Comparison of ENCODE assay signal across 8 cellular contexts in the genomic region with DNA sequence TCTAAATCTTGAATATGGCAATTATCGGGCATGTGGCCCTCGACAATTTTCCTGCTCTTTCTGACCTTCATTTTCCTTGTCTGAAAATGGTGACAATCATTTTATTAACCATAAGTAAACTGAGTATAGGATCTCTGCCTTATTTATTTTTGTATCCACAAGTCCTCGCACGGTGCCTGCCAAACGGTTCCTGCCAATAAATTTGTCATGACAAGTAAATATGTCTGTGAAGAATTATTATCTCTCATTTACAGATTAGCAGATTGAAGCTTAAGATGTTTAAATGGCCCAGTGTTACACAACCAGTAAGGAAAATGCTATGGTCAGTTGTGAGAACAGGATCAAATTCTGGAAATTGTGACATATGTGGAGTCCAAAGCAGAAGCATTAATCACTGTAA.
"Had no signal": no experiment of that assay in that cellular context is flagged by ENCODE, and none has a peak within 500 bp of the region (broad histone marks: within the 10 kb centered on the region; RNA-seq: fewer than 3 reads in every experiment).

No MANE protein-coding gene starts in this region.

- H3K4me3 ChIP-seq: GM23338 had no signal

- H3K4me2 ChIP-seq: GM23338 had no signal

- FAIRE-seq: H1, H54, HepG2 had no signal

- ATAC-seq: GM23338, HepG2 had no signal

- H3K27ac ChIP-seq: HL-60 had no signal

- DNase-seq: H9, HCEC 1CT, HFFc6 had no signal
